ENCODE assay signal across 8 cellular contexts in genomic region chr1:54355931-54356679, GRCh38. TPM values are rescaled to one million over a fixed set of nuclear protein-coding genes. Genes with fewer than 3 reads are reported as not detected.
DNase-seq lines count a peak whose midpoint lies in the region; ATAC-seq and TF ChIP-seq lines count a peak whose summit lies in the region.

No MANE protein-coding gene starts in this region.

- H3K36me3 Mint-ChIP-seq in activated naive CD4-positive, alpha-beta T cell treated with anti-CD3 and anti-CD28 coated beads, Interleukin-2, amount 50 U/mL, for 72 hours: peaks cover 0 to 12% of the 10 kb centered on the region in 2 donors
- H3K36me3 Mint-ChIP-seq in natural killer cell: no peaks in the 10 kb centered on the region

- H3K4me3 Mint-ChIP-seq in natural killer cell: peak overlapping the region; percentile 70

- H3K36me3 ChIP-seq in GM06990 (ENCODE audit: control insufficient read depth, insufficient read depth, low read length) (peaks cover 4% of the 10 kb centered on the region; the same call in 1 of the 2 replicates), HAP-1 (replicated peaks) (no peaks in the 10 kb centered on the region)

- in situ Hi-C loops in HAP-1 (cut with MboI; ENCODE audit: low sequenced_read_pairs): no loop called here

- H3K9me3 ChIP-seq in HAP-1: no peaks in the 10 kb centered on the region

- peak overlapping the region; percentile 59 for H3K4me3 ChIP-seq in GM06990 (replicated peaks; ENCODE audit: low read depth, low read length)
- H3K4me3 ChIP-seq in HAP-1: no peak overlapping the region

- H3K4me1 ChIP-seq in HAP-1: no peaks in the 10 kb centered on the region

- H3K27me3 ChIP-seq in GM06990 (replicated peaks; ENCODE audit: control insufficient read depth, insufficient read depth, low read length) (no peaks in the 10 kb centered on the region), HAP-1 (ENCODE audit: low read depth) (no peaks in the 10 kb centered on the region)

- peak in 1 of 2 donors; percentile 16 for ATAC-seq in activated naive CD4-positive, alpha-beta T cell treated with anti-CD3 and anti-CD28 coated beads, Interleukin-2, amount 50 U/mL, for 72 hours
- ATAC-seq in natural killer cell (peak in 2 of 3 donors; percentile 5 to 9), GM21786 (IDR thresholded peaks at IDR 0.05; ENCODE audit: unreplicated experiment) (no peak)

- DNase-seq in GM06990 (ENCODE audit: extremely low read depth, insufficient read length) (no peak), HUDEP-2 (lab: John Stamatoyannopoulos, UW; ENCODE audit: unreplicated experiment in 76 of 76) (peak in 64 of 76 experiments; percentile 7 to 81 (median 56)), natural killer cell (no peak), HAP-1 (ENCODE audit: low spot score in 2 of 2) (no peak), NCI-H510A treated with DMSO at 0.1 percent for 48 hours (lab: John Stamatoyannopoulos, UW) (no peak), NCI-H187 treated with DMSO at 0.1 percent for 48 hours (lab: John Stamatoyannopoulos, UW) (no peak)
- peak in 1 of 2 donors; percentile 15 for DNase-seq in activated naive CD4-positive, alpha-beta T cell treated with anti-CD3 and anti-CD28 coated beads, Interleukin-2, amount 50 U/mL, for 72 hours (ENCODE audit: low spot score in 2 of 2)

- H3K9me3 Mint-ChIP-seq in activated naive CD4-positive, alpha-beta T cell treated with anti-CD3 and anti-CD28 coated beads, Interleukin-2, amount 50 U/mL, for 72 hours: no peaks in the 10 kb centered on the region
- no peaks in the 10 kb centered on the region for H3K9me3 Mint-ChIP-seq in natural killer cell

- TF ChIP-seq CTCF in GM06990 (IDR thresholded peaks at IDR 0.05; ENCODE audit: insufficient read depth, low read length, poor library complexity, severe bottlenecking) (no peak), natural killer cell (IDR thresholded peaks at IDR 0.05) (no peak)

- peak overlapping the region; percentile 68 to 86 for H3K27ac Mint-ChIP-seq in activated naive CD4-positive, alpha-beta T cell treated with anti-CD3 and anti-CD28 coated beads, Interleukin-2, amount 50 U/mL, for 72 hours
- H3K27ac Mint-ChIP-seq in natural killer cell: peak overlapping the region; percentile 74 to 92

- intact Hi-C loops in natural killer cell (cut with micrococcal nuclease): no loop called here

- no peaks in the 10 kb centered on the region for H3K27me3 Mint-ChIP-seq in natural killer cell (ENCODE audit: low read depth in 2 of 2)

- peaks cover 93 to 98% of the 10 kb centered on the region in 2 donors for H3K4me1 Mint-ChIP-seq in natural killer cell

RNA-seq across cellular contexts. Expression of gene SSBP3, which starts 50.1 kb away (rescaled TPM):
- 10 to 100 TPM; 66.1 to 80.4 TPM for total RNA-seq in activated naive CD4-positive, alpha-beta T cell treated with anti-CD3 and anti-CD28 coated beads, Interleukin-2, amount 50 U/mL, for 72 hours
- 100 to 1,000 TPM; 162 to 224 (median 164) TPM for total RNA-seq in natural killer cell

Comparison
In these comparisons a context has a peak if more than half of its experiments do, and no peak if none do; other contexts are left out.
1. DNase-seq: peak in HUDEP-2 (64 of 76); none in GM06990 (single experiment), natural killer cell (single experiment), HAP-1 (0 of 2), NCI-H510A treated with DMSO at 0.1 percent for 48 hours (single experiment) and NCI-H187 treated with DMSO at 0.1 percent for 48 hours (single experiment).